In genomic region chr11:91871791-91872190, GRCh38 we compare ENCODE assay signal across 21 cellular contexts.
DNase-seq lines count a peak whose midpoint lies in the region; ATAC-seq and TF ChIP-seq lines count a peak whose summit lies in the region.
"Had no signal": no experiment of that assay in that cellular context is flagged by ENCODE, and none has a peak within 500 bp of the region (broad histone marks: within the 10 kb centered on the region; RNA-seq: fewer than 3 reads in every experiment).

No MANE protein-coding gene starts in this region.

- no peaks in the 10 kb centered on the region for H4K20me1 ChIP-seq in BLaER1 treated with 17β-estradiol and CSF1 and Interleukin-3, amounts not matched to agents 10 nM and 100 nM

- no peak overlapping the region for H3K27ac Mint-ChIP-seq in activated T-helper 1 cell treated with anti-CD3 and anti-CD28 coated beads, Interleukin-12 subunit alpha, Interleukin-12 subunit beta, Interleukin-2, Interleukin-4 antibody, amounts not matched to agents 30 ng/mL and 10 ng/mL and 1 ng/mL, durations not matched to agents 14 hours and 24 hours and 36 hours
- H3K27ac Mint-ChIP-seq: activated naive CD8-positive, alpha-beta T cell treated with anti-CD3 and anti-CD28 coated beads, Interleukin-2, amount 10 ng/mL, durations not matched to agents 7 days and 5 days; activated T-cell treated with anti-CD3 and anti-CD28 coated beads, Interleukin-2, amount 50 U/mL, for 72 hours; progenitor cell of endocrine pancreas had no signal

- no peaks in the 10 kb centered on the region for H3K36me3 ChIP-seq in BLaER1 treated with 17β-estradiol and CSF1 and Interleukin-3, amounts not matched to agents 10 nM and 100 nM
- H3K36me3 ChIP-seq in SK-N-MC (ENCODE audit: insufficient read depth, low read length) (no peaks in the 10 kb centered on the region), mesenchymal stem cell (ENCODE audit: control insufficient read depth in 1 of 2, insufficient read depth in 2 of 2, low read depth in 1 of 2, low read length in 2 of 2) (no peaks in the 10 kb centered on the region), lower lobe of right lung (no peaks in the 10 kb centered on the region)
- H3K36me3 ChIP-seq: uterus had no signal

- H3K79me1 ChIP-seq in mesenchymal stem cell (replicated peaks; ENCODE audit: low read length, poor library complexity, severe bottlenecking): no peaks in the 10 kb centered on the region

- H2BK15ac ChIP-seq in mesenchymal stem cell (ENCODE audit: low read depth, poor library complexity, severe bottlenecking): no peak overlapping the region

- H3K9me3 Mint-ChIP-seq in activated T-helper 1 cell treated with anti-CD3 and anti-CD28 coated beads, Interleukin-12 subunit alpha, Interleukin-12 subunit beta, Interleukin-2, Interleukin-4 antibody, amounts not matched to agents 30 ng/mL and 10 ng/mL and 1 ng/mL, durations not matched to agents 14 hours and 24 hours and 36 hours: peaks cover 5% of the 10 kb centered on the region
- H3K9me3 Mint-ChIP-seq: activated naive CD8-positive, alpha-beta T cell treated with anti-CD3 and anti-CD28 coated beads, Interleukin-2, amount 10 ng/mL, durations not matched to agents 7 days and 5 days had no signal

- ATAC-seq in lower lobe of right lung: no peak
- ATAC-seq: activated T-cell treated with anti-CD3 and anti-CD28 coated beads, Interleukin-2, amount 50 U/mL, for 72 hours; body of pancreas had no signal

- H3K9ac ChIP-seq in BLaER1 treated with 17β-estradiol and CSF1 and Interleukin-3, amounts not matched to agents 10 nM and 100 nM: no peak overlapping the region
- H3K9ac ChIP-seq in SK-N-MC (ENCODE audit: insufficient read length): no peak overlapping the region
- no peak overlapping the region for H3K9ac ChIP-seq in mesenchymal stem cell (ENCODE audit: low read length)

- H3K4me3 ChIP-seq in BLaER1 treated with 17β-estradiol and CSF1 and Interleukin-3, amounts not matched to agents 10 nM and 100 nM: no peak overlapping the region
- H3K4me3 ChIP-seq in SK-N-MC: peak overlapping the region; percentile 58; the same call in 1 of the 2 replicates
- H3K4me3 ChIP-seq in mesenchymal stem cell (ENCODE audit: insufficient read depth in 1 of 2, low read depth in 1 of 2, low read length in 2 of 2): no peak overlapping the region
- H3K4me3 ChIP-seq in lower lobe of right lung: no peak overlapping the region
- H3K4me3 ChIP-seq: body of pancreas, skin epidermis, uterus had no signal

- no peak overlapping the region for H4K8ac ChIP-seq in mesenchymal stem cell (ENCODE audit: low read length)

- H4K91ac ChIP-seq in mesenchymal stem cell (ENCODE audit: low read length): no peak overlapping the region

- H3K14ac ChIP-seq in mesenchymal stem cell (ENCODE audit: low read length in 2 of 2): no peak overlapping the region

- peak overlapping the region in 6 of 11 experiments; percentile 16 to 61 (median 26); a peak in 11 of 22 replicates for H3K4me2 ChIP-seq in BLaER1 treated with 17β-estradiol and CSF1 and Interleukin-3, amounts not matched to agents 10 nM and 100 nM
- no peak overlapping the region for H3K4me2 ChIP-seq in mesenchymal stem cell (ENCODE audit: low read length, poor library complexity, severe bottlenecking)

- H2AFZ ChIP-seq in mesenchymal stem cell (ENCODE audit: low read depth, low read length): no peak overlapping the region

- H3K27me3 Mint-ChIP-seq in activated T-helper 1 cell treated with anti-CD3 and anti-CD28 coated beads, Interleukin-12 subunit alpha, Interleukin-12 subunit beta, Interleukin-2, Interleukin-4 antibody, amounts not matched to agents 30 ng/mL and 10 ng/mL and 1 ng/mL, durations not matched to agents 14 hours and 24 hours and 36 hours (ENCODE audit: insufficient read depth): no peaks in the 10 kb centered on the region
- H3K27me3 Mint-ChIP-seq: activated naive CD8-positive, alpha-beta T cell treated with anti-CD3 and anti-CD28 coated beads, Interleukin-2, amount 10 ng/mL, durations not matched to agents 7 days and 5 days had no signal

- H3K36me3 Mint-ChIP-seq in activated T-helper 1 cell treated with anti-CD3 and anti-CD28 coated beads, Interleukin-12 subunit alpha, Interleukin-12 subunit beta, Interleukin-2, Interleukin-4 antibody, amounts not matched to agents 30 ng/mL and 10 ng/mL and 1 ng/mL, durations not matched to agents 14 hours and 24 hours and 36 hours (ENCODE audit: low read depth): no peaks in the 10 kb centered on the region
- H3K36me3 Mint-ChIP-seq: activated naive CD8-positive, alpha-beta T cell treated with anti-CD3 and anti-CD28 coated beads, Interleukin-2, amount 10 ng/mL, durations not matched to agents 7 days and 5 days had no signal

- peak; percentile 0 for DNase-seq in HK-2 (ENCODE audit: unreplicated experiment)
- peak; percentile 39 for DNase-seq in SK-N-MC (ENCODE audit: low read depth, low spot score)
- DNase-seq in mesenchymal stem cell: peak; percentile 13
- DNase-seq in OCI-M2 (lab: John Stamatoyannopoulos, UW; ENCODE audit: unreplicated experiment): no peak
- DNase-seq in lower lobe of right lung: no peak
- no peak for DNase-seq in activated effector memory CD4-positive, alpha-beta T cell treated with anti-CD3 and anti-CD28 coated beads, Interleukin-2, amount 50 U/mL, for 16 hours
- no peak for DNase-seq in activated T-helper 1 cell treated with anti-CD3 and anti-CD28 coated beads, Interleukin-12 subunit alpha, Interleukin-12 subunit beta, Interleukin-2, Interleukin-4 antibody, amounts not matched to agents 30 ng/mL and 10 ng/mL and 1 ng/mL, durations not matched to agents 14 hours and 24 hours and 36 hours (ENCODE audit: low spot score)
- DNase-seq: ACHN; activated CD4-positive, alpha-beta T cell treated with anti-CD3 and anti-CD28 coated beads for 1 hour; activated CD8-positive, alpha-beta memory T cell treated with anti-CD3 and anti-CD28 coated beads for 24 hours; activated naive CD8-positive, alpha-beta T cell treated with anti-CD3 and anti-CD28 coated beads, Interleukin-2, amount 10 ng/mL, durations not matched to agents 7 days and 5 days; activated T-cell treated with anti-CD3 and anti-CD28 coated beads, Interleukin-2, amount 50 U/mL, for 72 hours; body of pancreas; NCI-H2029 treated with DMSO at 0.1 percent for 48 hours; NK-92 treated with Interleukin-12 subunit alpha and Interleukin-12 subunit beta, amount 100 ng/mL, for 24 hours; SW 1271; uterus had no signal

- no peak overlapping the region for H3K27ac ChIP-seq in BLaER1 treated with 17β-estradiol and CSF1 and Interleukin-3, amounts not matched to agents 10 nM and 100 nM
- H3K27ac ChIP-seq in SK-N-MC (peak overlapping the region; percentile 33; the same call in 1 of the 2 replicates), mesenchymal stem cell (ENCODE audit: low read length, poor library complexity, severe bottlenecking) (no peak overlapping the region), lower lobe of right lung (no peak overlapping the region)
- H3K27ac ChIP-seq: body of pancreas, C4-2B, skin epidermis, uterus had no signal

- no peak overlapping the region for H2BK120ac ChIP-seq in mesenchymal stem cell (ENCODE audit: low read depth, low read length)

- WGBS in mesenchymal stem cell: no CpG with 5 or more reads among the region's 1 CpG

- H3K18ac ChIP-seq in mesenchymal stem cell (ENCODE audit: low read depth in 1 of 2, low read length in 2 of 2): no peak overlapping the region

- intact Hi-C loops in lower lobe of right lung (cut with DNase I): no loop called here
- intact Hi-C loops in activated T-helper 1 cell treated with anti-CD3 and anti-CD28 coated beads, Interleukin-12 subunit alpha, Interleukin-12 subunit beta, Interleukin-2, Interleukin-4 antibody, amounts not matched to agents 30 ng/mL and 10 ng/mL and 1 ng/mL, durations not matched to agents 14 hours and 24 hours and 36 hours (cut with micrococcal nuclease): no loop called here

- peaks cover 0 to 13% (median 7%) of the 10 kb centered on the region in 10 experiments; a peak in 11 of 20 replicates for H3K4me1 ChIP-seq in BLaER1 treated with 17β-estradiol and CSF1 and Interleukin-3, amounts not matched to agents 10 nM and 100 nM
- H3K4me1 ChIP-seq in mesenchymal stem cell (ENCODE audit: control insufficient read depth, insufficient read depth, low read depth, low read length): no peaks in the 10 kb centered on the region
- no peaks in the 10 kb centered on the region for H3K4me1 ChIP-seq in lower lobe of right lung
- H3K4me1 ChIP-seq: body of pancreas, uterus had no signal

- H3K4me1 Mint-ChIP-seq in activated T-helper 1 cell treated with anti-CD3 and anti-CD28 coated beads, Interleukin-12 subunit alpha, Interleukin-12 subunit beta, Interleukin-2, Interleukin-4 antibody, amounts not matched to agents 30 ng/mL and 10 ng/mL and 1 ng/mL, durations not matched to agents 14 hours and 24 hours and 36 hours (ENCODE audit: low read depth): no peaks in the 10 kb centered on the region
- H3K4me1 Mint-ChIP-seq: activated naive CD8-positive, alpha-beta T cell treated with anti-CD3 and anti-CD28 coated beads, Interleukin-2, amount 10 ng/mL, durations not matched to agents 7 days and 5 days had no signal

- H3K27me3 ChIP-seq in BLaER1 treated with 17β-estradiol and CSF1 and Interleukin-3, amounts not matched to agents 10 nM and 100 nM: no peaks in the 10 kb centered on the region
- H3K27me3 ChIP-seq in mesenchymal stem cell (ENCODE audit: control insufficient read depth in 1 of 2, insufficient read depth in 1 of 2, low read length in 2 of 2) (peaks cover 0 to 31% of the 10 kb centered on the region in 2 experiments), lower lobe of right lung (ENCODE audit: low read depth) (no peaks in the 10 kb centered on the region)
- H3K27me3 ChIP-seq: body of pancreas, uterus had no signal

- no peak overlapping the region for H3K4ac ChIP-seq in mesenchymal stem cell (ENCODE audit: low read depth in 1 of 2, low read length in 2 of 2)

- H2AK5ac ChIP-seq in mesenchymal stem cell (ENCODE audit: low read length, severe bottlenecking): no peak overlapping the region

- H2BK5ac ChIP-seq in mesenchymal stem cell (ENCODE audit: low read depth, low read length, poor library complexity, severe bottlenecking): no peak overlapping the region

- H3K9me3 ChIP-seq in BLaER1 treated with 17β-estradiol and CSF1 and Interleukin-3, amounts not matched to agents 10 nM and 100 nM (replicated peaks in 1 of 11): no peaks in the 10 kb centered on the region
- H3K9me3 ChIP-seq in SK-N-MC (ENCODE audit: low read depth, low read length): no peaks in the 10 kb centered on the region
- H3K9me3 ChIP-seq in mesenchymal stem cell (ENCODE audit: control insufficient read depth, low read length): no peaks in the 10 kb centered on the region
- H3K9me3 ChIP-seq in lower lobe of right lung: no peaks in the 10 kb centered on the region
- H3K9me3 ChIP-seq: body of pancreas, uterus had no signal

- no peak overlapping the region for H2BK12ac ChIP-seq in mesenchymal stem cell (ENCODE audit: low read length in 2 of 2)

- no peak overlapping the region for H3K4me3 Mint-ChIP-seq in activated T-helper 1 cell treated with anti-CD3 and anti-CD28 coated beads, Interleukin-12 subunit alpha, Interleukin-12 subunit beta, Interleukin-2, Interleukin-4 antibody, amounts not matched to agents 30 ng/mL and 10 ng/mL and 1 ng/mL, durations not matched to agents 14 hours and 24 hours and 36 hours
- H3K4me3 Mint-ChIP-seq: activated naive CD8-positive, alpha-beta T cell treated with anti-CD3 and anti-CD28 coated beads, Interleukin-2, amount 10 ng/mL, durations not matched to agents 7 days and 5 days; activated T-cell treated with anti-CD3 and anti-CD28 coated beads, Interleukin-2, amount 50 U/mL, for 72 hours had no signal

- no peak for TF ChIP-seq CTCF in lower lobe of right lung (IDR thresholded peaks at IDR 0.05)

- H3K23ac ChIP-seq in mesenchymal stem cell (ENCODE audit: low read length in 2 of 2): no peak overlapping the region

Comparison
In these comparisons a context has a peak if more than half of its experiments do, and no peak if none do; other contexts are left out.
1. DNase-seq: peak in HK-2 (single experiment), SK-N-MC (single experiment) and mesenchymal stem cell (single experiment); none in OCI-M2 (single experiment), lower lobe of right lung (single experiment), activated effector memory CD4-positive, alpha-beta T cell treated with anti-CD3 and anti-CD28 coated beads, Interleukin-2, amount 50 U/mL, for 16 hours (single experiment) and activated T-helper 1 cell treated with anti-CD3 and anti-CD28 coated beads, Interleukin-12 subunit alpha, Interleukin-12 subunit beta, Interleukin-2, Interleukin-4 antibody, amounts not matched to agents 30 ng/mL and 10 ng/mL and 1 ng/mL, durations not matched to agents 14 hours and 24 hours and 36 hours (single experiment).